Comparison of ENCODE assay signal across 10 cellular contexts in the genomic region with DNA sequence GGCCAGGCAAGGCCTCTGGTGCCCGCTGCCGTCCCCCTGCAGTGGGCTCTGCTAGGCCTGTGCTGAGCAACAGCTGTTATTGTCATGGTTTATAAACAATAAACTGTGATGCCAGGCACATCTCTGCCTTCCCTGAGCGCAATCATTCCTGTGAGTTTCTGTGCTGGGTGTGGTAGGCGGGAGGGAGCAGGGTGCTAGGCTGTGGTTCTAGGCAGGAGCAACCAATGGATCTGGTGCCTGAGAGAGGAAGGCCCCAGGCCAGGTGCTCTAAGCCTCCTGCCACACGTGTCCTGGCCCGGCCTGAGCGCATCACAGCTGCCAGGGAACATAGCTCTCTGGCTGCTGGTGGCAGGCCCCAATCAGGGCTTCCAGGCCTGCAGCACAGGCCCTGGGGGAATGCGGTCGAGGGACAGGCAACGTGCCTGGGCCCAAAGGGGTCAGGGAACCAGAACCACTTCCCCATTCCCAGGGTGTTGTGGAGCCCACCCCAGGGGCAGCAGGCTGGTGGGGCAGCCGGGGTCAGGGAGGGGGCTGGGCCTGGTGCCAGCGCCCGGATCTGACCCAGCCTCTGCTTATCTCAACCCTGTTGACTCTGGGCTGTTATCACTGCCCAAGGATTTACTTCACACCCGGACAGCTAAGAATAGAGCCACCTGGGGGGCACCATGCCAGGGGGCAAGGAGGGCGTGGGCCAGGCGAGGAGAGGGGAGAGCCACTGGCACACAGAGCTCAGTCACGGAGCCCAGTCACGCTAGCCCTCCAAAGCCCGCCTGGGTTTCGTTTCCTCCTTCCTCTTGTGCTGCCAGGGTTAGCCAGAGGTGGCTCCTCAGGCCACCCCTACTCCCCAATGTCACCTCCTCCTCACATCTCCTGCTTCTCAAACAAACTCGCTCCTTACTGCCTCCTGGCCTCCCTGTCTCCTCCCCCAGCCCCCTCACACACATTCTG. TPM values are rescaled to one million over a fixed set of nuclear protein-coding genes. Genes with fewer than 3 reads are reported as not detected.
DNase-seq lines count a peak whose midpoint lies in the region; ATAC-seq, FAIRE-seq and TF ChIP-seq lines count a peak whose summit lies in the region.
"Had no signal": no experiment of that assay in that cellular context is flagged by ENCODE, and none has a peak within 500 bp of the region (broad histone marks: within the 10 kb centered on the region; RNA-seq: fewer than 3 reads in every experiment).

No MANE protein-coding gene starts in this region.

- TF ChIP-seq CTCF in K562 (IDR thresholded peaks at IDR 0.05 in 2 of 3, conservative IDR thresholded peaks at IDR 0.05 in 1 of 3; ENCODE audit: insufficient read depth in 2 of 3, low read depth in 1 of 3, low read length in 3 of 3) = no peak
- TF ChIP-seq CTCF in progenitor cell of endocrine pancreas (IDR thresholded peaks at IDR 0.05; ENCODE audit: unreplicated experiment) = no peak

- no peak overlapping the region for H3K27ac ChIP-seq in K562 (ENCODE audit: extremely low read depth, low read depth, low read length)
- no peak overlapping the region for H3K27ac ChIP-seq in effector memory CD4-positive, alpha-beta T cell (ENCODE audit: insufficient read depth, low read length, poor library complexity, severe bottlenecking)
- H3K27ac ChIP-seq: thoracic aorta had no signal

- H3K4me2 ChIP-seq in K562 (ENCODE audit: insufficient read depth, low read length) = no peak overlapping the region

- H3K27me3 ChIP-seq in K562 (ENCODE audit: control insufficient read depth in 2 of 2, insufficient read depth in 2 of 2, low read length in 2 of 2) = no peaks in the 10 kb centered on the region
- H3K27me3 ChIP-seq in effector memory CD4-positive, alpha-beta T cell (replicated peaks; ENCODE audit: control insufficient read depth, insufficient read depth, low read length, poor library complexity, severe bottlenecking) = no peaks in the 10 kb centered on the region

- intact Hi-C loops in K562 (cut with micrococcal nuclease) = no loop called here

- in situ Hi-C loops in K562 (cut with MboI) = no loop called here

- no peak for TF ChIP-seq POLR2A in K562 (conservative IDR thresholded peaks at IDR 0.05)

- POLR2A ChIA-PET in K562 (lab: Yijun Ruan, JAX) = interaction anchor here (1.2 to 1.5 kb wide), 2 partner anchors 8 kb away, joined by 5 to 6 read pairs; no protein-coding TSS in a partner anchor

- H3K4me3 Mint-ChIP-seq in progenitor cell of endocrine pancreas (ENCODE audit: low read depth) = no peak overlapping the region

- no peak overlapping the region for H3K4me3 ChIP-seq in K562
- H3K4me3 ChIP-seq in effector memory CD4-positive, alpha-beta T cell (ENCODE audit: insufficient read depth, low read depth, low read length, poor library complexity, severe bottlenecking) = no peak overlapping the region
- H3K4me3 ChIP-seq: thoracic aorta had no signal

- H3K4me1 Mint-ChIP-seq in progenitor cell of endocrine pancreas (ENCODE audit: low read depth) = peaks cover 32% of the 10 kb centered on the region

- no peaks in the 10 kb centered on the region for H3K79me2 ChIP-seq in K562 (ENCODE audit: control insufficient read depth, insufficient read depth, low read length)

- CTCF ChIA-PET in K562 (lab: Yijun Ruan, JAX; ENCODE audit: low intra/inter-chr PET ratio) = interaction anchor here (0.6 kb wide), 1 partner anchor 1175 kb away, joined by 3 read pairs; no protein-coding TSS in a partner anchor

- H3K9me1 ChIP-seq in K562 (ENCODE audit: control insufficient read depth, insufficient read depth, low read length) = no peaks in the 10 kb centered on the region

- H3K9me3 Mint-ChIP-seq in progenitor cell of endocrine pancreas (ENCODE audit: low read depth) = no peaks in the 10 kb centered on the region

- FAIRE-seq in GM19239 (lab: Jason Lieb, UNC) = peak; percentile 89
- no peak for FAIRE-seq in K562 (lab: Jason Lieb, UNC)
- FAIRE-seq: keratinocyte had no signal

- ATAC-seq in HG03442 (IDR thresholded peaks at IDR 0.05; ENCODE audit: unreplicated experiment) (peak; percentile 80), K562 (peak; percentile 48), HG02870 (IDR thresholded peaks at IDR 0.05; ENCODE audit: unreplicated experiment) (no peak)

- H3K9me3 ChIP-seq in K562 (replicated peaks; ENCODE audit: control insufficient read depth, insufficient read depth, low read depth, low read length) = no peaks in the 10 kb centered on the region
- no peaks in the 10 kb centered on the region for H3K9me3 ChIP-seq in effector memory CD4-positive, alpha-beta T cell (ENCODE audit: control insufficient read depth, low read length)
- H3K9me3 ChIP-seq: thoracic aorta had no signal

- BruUV-seq in K562 (replicated peaks; lab: Mats Ljungman, UMichigan) = no TSS peak

- no peak for TF ChIP-seq EP300 in K562 (IDR thresholded peaks at IDR 0.05; ENCODE audit: low read length)

- H3K36me3 ChIP-seq in K562 (ENCODE audit: control insufficient read depth, insufficient read depth, low read length) = no peaks in the 10 kb centered on the region
- H3K36me3 ChIP-seq in effector memory CD4-positive, alpha-beta T cell (ENCODE audit: control insufficient read depth, insufficient read depth, low read length) = peaks cover 14% of the 10 kb centered on the region
- H3K36me3 ChIP-seq: thoracic aorta had no signal

- no peak for TF ChIP-seq RAD21 in K562 (CRISPR knock-in tag; conservative IDR thresholded peaks at IDR 0.05 in 1 of 2, IDR thresholded peaks at IDR 0.05 in 1 of 2)

- peaks cover 0 to 33% of the 10 kb centered on the region in 2 experiments; a peak in 3 of 5 replicates for H3K4me1 ChIP-seq in K562 (replicated peaks in 1 of 2; ENCODE audit: control insufficient read depth in 2 of 2, insufficient read depth in 2 of 2, low read length in 2 of 2)
- H3K4me1 ChIP-seq in effector memory CD4-positive, alpha-beta T cell (ENCODE audit: control insufficient read depth, insufficient read depth, low read length, poor library complexity, severe bottlenecking) = no peaks in the 10 kb centered on the region

- H3K27me3 Mint-ChIP-seq in progenitor cell of endocrine pancreas = no peaks in the 10 kb centered on the region

- no peaks in the 10 kb centered on the region for H4K20me1 ChIP-seq in K562 (replicated peaks; ENCODE audit: control insufficient read depth, insufficient read depth, low read length)

- peak; percentile 68 for DNase-seq in CMK (ENCODE audit: low read depth)
- peak; percentile 98 for DNase-seq in GM19239 (ENCODE audit: insufficient read length, low spot score)
- DNase-seq in K562 (ENCODE audit: extremely low read depth in 1 of 4, low spot score in 3 of 4) = peak in 1 of 4 experiments; percentile 25
- no peak for DNase-seq in progenitor cell of endocrine pancreas (ENCODE audit: low spot score, unreplicated experiment)
- DNase-seq in effector memory CD4-positive, alpha-beta T cell = no peak
- no peak for DNase-seq in glomerular visceral epithelial cell (ENCODE audit: extremely low spot score)

- H3K36me3 Mint-ChIP-seq in progenitor cell of endocrine pancreas (ENCODE audit: insufficient read depth) = peaks cover 15% of the 10 kb centered on the region

- peak overlapping the region in 1 of 2 experiments; percentile 33; a peak in 2 of 4 replicates for H3K9ac ChIP-seq in K562 (ENCODE audit: insufficient read depth in 1 of 2, low read depth in 2 of 2, low read length in 2 of 2)

- H2AFZ ChIP-seq in K562 (ENCODE audit: low read depth, low read length) = no peak overlapping the region

- peak overlapping the region; percentile 93 for H3K27ac Mint-ChIP-seq in progenitor cell of endocrine pancreas

- 67% methylated on average over 16 of the region's 21 CpGs for WGBS in K562 (ENCODE audit: insufficient coverage, low coverage, missing lambda C conversion rate)

RNA-seq across cellular contexts. Expression of a gene that starts 11.5 kb away (rescaled TPM):
- 0.95 and 1.8 TPM in 2 replicates for total RNA-seq in K562 (2011; cell fraction: chromatin; rRNA removed; ENCODE audit: low replicate concordance)
- total RNA-seq in K562 (2011; cell fraction: nucleolus; rRNA removed) = 0.67 and 0.92 TPM in 2 replicates
- 0.66 and 1.1 TPM in 2 replicates for total RNA-seq in K562 (2011; cell fraction: nucleoplasm; rRNA removed)
- total RNA-seq in K562 (2014; rRNA removed) = 0.04 and 0.05 TPM in 2 replicates
- total RNA-seq in K562 (2014; rRNA removed; fragmentation: Illumina TruSeq; extraction: Trizol) = not detected in 2 replicates
- 0.14 TPM in 1 of 2 replicates, not detected in the other for total RNA-seq in K562 (2015; rRNA removed; fragmentation: Illumina TruSeq; extraction: Trizol)
- total RNA-seq in K562 (2021) = 0.22 and 0.60 TPM in 2 replicates
- polyA plus RNA-seq in K562 (2011; rRNA removed) = 0.08 and 0.12 TPM in 2 replicates
- 0.13 and 0.18 TPM in 2 replicates for polyA plus RNA-seq in K562 (2011; cell fraction: cytosol; rRNA removed)
- polyA plus RNA-seq in K562 (2011; cell fraction: nucleus; rRNA removed) = 0.59 and 0.64 TPM in 2 replicates
- polyA plus RNA-seq in K562 (2012) = 0.16 and 0.29 TPM in 2 replicates
- polyA plus RNA-seq in K562 (2014; fragmentation: Illumina TruSeq; extraction: Trizol) = 0.15 and 0.18 TPM in 2 replicates
- not detected for polyA plus RNA-seq in K562 (2014; fragmentation: Nextera tagmentation; extraction: Ambion mirVana)
- polyA plus RNA-seq in K562 (2014; rRNA removed) = 0.11 and 0.41 TPM in 2 replicates
- polyA minus RNA-seq in K562 (2011; rRNA and poly(A)+ RNA removed) = 0.09 TPM in 1 of 2 replicates, not detected in the other
- not detected in 2 replicates for polyA minus RNA-seq in K562 (2011; cell fraction: cytosol; rRNA and poly(A)+ RNA removed)
- polyA minus RNA-seq in K562 (2011; cell fraction: nucleus; rRNA and poly(A)+ RNA removed) = 0.13 TPM in 1 of 2 replicates, not detected in the other
- total RNA-seq in progenitor cell of endocrine pancreas = 21.1 and 25.7 TPM in 2 replicates

RNA-seq across cellular contexts. Expression of a gene that starts 12.0 kb away (rescaled TPM):
- 114 and 195 TPM in 2 replicates for total RNA-seq in K562 (2011; cell fraction: chromatin; rRNA removed; ENCODE audit: low replicate concordance)
- total RNA-seq in K562 (2011; cell fraction: nucleolus; rRNA removed) = 338 and 376 TPM in 2 replicates
- 298 TPM in 2 replicates for total RNA-seq in K562 (2011; cell fraction: nucleoplasm; rRNA removed)
- total RNA-seq in K562 (2014; rRNA removed) (211 and 255 TPM in 2 replicates), K562 (2014; rRNA removed; fragmentation: Illumina TruSeq; extraction: Trizol) (226 and 244 TPM in 2 replicates), K562 (2015; rRNA removed; fragmentation: Illumina TruSeq; extraction: Trizol) (290 and 294 TPM in 2 replicates), K562 (2021) (243 and 253 TPM in 2 replicates), progenitor cell of endocrine pancreas (146 and 149 TPM in 2 replicates)
- polyA plus RNA-seq in K562 (2011; rRNA removed) (129 and 178 TPM in 2 replicates), K562 (2014; fragmentation: Illumina TruSeq; extraction: Trizol) (418 and 443 TPM in 2 replicates), K562 (2014; fragmentation: Nextera tagmentation; extraction: Ambion mirVana) (100 to 1,000 TPM; 429 to 436 TPM), K562 (2014; rRNA removed) (126 and 196 TPM in 2 replicates)
- 462 and 551 TPM in 2 replicates for polyA plus RNA-seq in K562 (2011; cell fraction: cytosol; rRNA removed)
- polyA plus RNA-seq in K562 (2011; cell fraction: nucleus; rRNA removed) = 206 and 232 TPM in 2 replicates
- 327 and 494 TPM in 2 replicates for polyA plus RNA-seq in K562 (2012)
- 153 and 212 TPM in 2 replicates for polyA minus RNA-seq in K562 (2011; rRNA and poly(A)+ RNA removed)
- 167 and 266 TPM in 2 replicates for polyA minus RNA-seq in K562 (2011; cell fraction: cytosol; rRNA and poly(A)+ RNA removed)
- 51.4 and 83.0 TPM in 2 replicates for polyA minus RNA-seq in K562 (2011; cell fraction: nucleus; rRNA and poly(A)+ RNA removed)

RNA-seq across cellular contexts. Expression of a gene that starts 22.6 kb away (rescaled TPM):
- 41.1 and 69.3 TPM in 2 replicates for total RNA-seq in K562 (2011; cell fraction: chromatin; rRNA removed; ENCODE audit: low replicate concordance)
- total RNA-seq in K562 (2011; cell fraction: nucleolus; rRNA removed) = 30.0 and 35.2 TPM in 2 replicates
- 23.9 and 24.2 TPM in 2 replicates for total RNA-seq in K562 (2011; cell fraction: nucleoplasm; rRNA removed)
- 2.5 and 3.2 TPM in 2 replicates for total RNA-seq in K562 (2014; rRNA removed)
- 2.0 and 2.4 TPM in 2 replicates for total RNA-seq in K562 (2014; rRNA removed; fragmentation: Illumina TruSeq; extraction: Trizol)
- 3.1 and 3.4 TPM in 2 replicates for total RNA-seq in K562 (2015; rRNA removed; fragmentation: Illumina TruSeq; extraction: Trizol)
- 3.3 and 5.0 TPM in 2 replicates for total RNA-seq in K562 (2021)
- polyA plus RNA-seq in K562 (2011; rRNA removed) = 5.8 and 6.8 TPM in 2 replicates
- polyA plus RNA-seq in K562 (2011; cell fraction: cytosol; rRNA removed) = 4.3 and 5.3 TPM in 2 replicates
- polyA plus RNA-seq in K562 (2011; cell fraction: nucleus; rRNA removed) = 48.2 and 56.8 TPM in 2 replicates
- 6.7 and 14.3 TPM in 2 replicates for polyA plus RNA-seq in K562 (2012)
- polyA plus RNA-seq in K562 (2014; fragmentation: Illumina TruSeq; extraction: Trizol) = 2.5 and 3.2 TPM in 2 replicates
- polyA plus RNA-seq in K562 (2014; fragmentation: Nextera tagmentation; extraction: Ambion mirVana) = under 1 TPM; 0.59 to 0.89 TPM
- 6.6 and 8.3 TPM in 2 replicates for polyA plus RNA-seq in K562 (2014; rRNA removed)
- polyA minus RNA-seq in K562 (2011; rRNA and poly(A)+ RNA removed) = 4.6 TPM in 2 replicates
- polyA minus RNA-seq in K562 (2011; cell fraction: cytosol; rRNA and poly(A)+ RNA removed) = 2.0 and 2.3 TPM in 2 replicates
- 7.3 and 8.8 TPM in 2 replicates for polyA minus RNA-seq in K562 (2011; cell fraction: nucleus; rRNA and poly(A)+ RNA removed)
- total RNA-seq in progenitor cell of endocrine pancreas = 46.0 and 52.2 TPM in 2 replicates

RNA-seq across cellular contexts. Expression of a gene that starts 23.4 kb away (rescaled TPM):
- 16.6 and 32.2 TPM in 2 replicates for total RNA-seq in K562 (2011; cell fraction: chromatin; rRNA removed; ENCODE audit: low replicate concordance)
- 41.9 and 55.9 TPM in 2 replicates for total RNA-seq in K562 (2011; cell fraction: nucleolus; rRNA removed)
- 26.1 and 28.5 TPM in 2 replicates for total RNA-seq in K562 (2011; cell fraction: nucleoplasm; rRNA removed)
- total RNA-seq in K562 (2014; rRNA removed) = 98.4 and 165 TPM in 2 replicates
- total RNA-seq in K562 (2014; rRNA removed; fragmentation: Illumina TruSeq; extraction: Trizol) = 37.3 and 44.6 TPM in 2 replicates
- total RNA-seq in K562 (2015; rRNA removed; fragmentation: Illumina TruSeq; extraction: Trizol) = 65.1 and 66.9 TPM in 2 replicates
- total RNA-seq in K562 (2021) = 73.8 and 83.3 TPM in 2 replicates
- 65.8 and 73.3 TPM in 2 replicates for polyA plus RNA-seq in K562 (2011; rRNA removed)
- polyA plus RNA-seq in K562 (2011; cell fraction: cytosol; rRNA removed) = 102 and 177 TPM in 2 replicates
- 65.2 and 88.3 TPM in 2 replicates for polyA plus RNA-seq in K562 (2011; cell fraction: nucleus; rRNA removed)
- 79.8 and 86.4 TPM in 2 replicates for polyA plus RNA-seq in K562 (2012)
- 80.0 and 88.4 TPM in 2 replicates for polyA plus RNA-seq in K562 (2014; fragmentation: Illumina TruSeq; extraction: Trizol)
- polyA plus RNA-seq in K562 (2014; fragmentation: Nextera tagmentation; extraction: Ambion mirVana) = 10 to 100 TPM; 29.1 to 66.3 TPM
- 83.5 and 90.5 TPM in 2 replicates for polyA plus RNA-seq in K562 (2014; rRNA removed)
- polyA minus RNA-seq in K562 (2011; rRNA and poly(A)+ RNA removed) = 25.2 and 38.9 TPM in 2 replicates
- 35.6 and 41.5 TPM in 2 replicates for polyA minus RNA-seq in K562 (2011; cell fraction: cytosol; rRNA and poly(A)+ RNA removed)
- 26.3 and 28.4 TPM in 2 replicates for polyA minus RNA-seq in K562 (2011; cell fraction: nucleus; rRNA and poly(A)+ RNA removed)
- total RNA-seq in progenitor cell of endocrine pancreas = 38.1 and 38.7 TPM in 2 replicates

RNA-seq across cellular contexts. Expression of a gene that starts 44.8 kb away (rescaled TPM):
- total RNA-seq in K562 (2011; cell fraction: chromatin; rRNA removed; ENCODE audit: low replicate concordance) = 7.1 and 27.9 TPM in 2 replicates
- total RNA-seq in K562 (2011; cell fraction: nucleolus; rRNA removed) = 73.0 and 77.4 TPM in 2 replicates
- 47.4 and 60.5 TPM in 2 replicates for total RNA-seq in K562 (2011; cell fraction: nucleoplasm; rRNA removed)
- 41.3 and 45.1 TPM in 2 replicates for total RNA-seq in K562 (2014; rRNA removed)
- total RNA-seq in K562 (2014; rRNA removed; fragmentation: Illumina TruSeq; extraction: Trizol) = 1.8 and 3.7 TPM in 2 replicates
- 34.2 and 40.0 TPM in 2 replicates for total RNA-seq in K562 (2015; rRNA removed; fragmentation: Illumina TruSeq; extraction: Trizol)
- 92.1 and 94.2 TPM in 2 replicates for total RNA-seq in K562 (2021)
- 27.1 and 62.3 TPM in 2 replicates for polyA plus RNA-seq in K562 (2011; rRNA removed)
- polyA plus RNA-seq in K562 (2011; cell fraction: cytosol; rRNA removed) = 209 and 283 TPM in 2 replicates
- polyA plus RNA-seq in K562 (2011; cell fraction: nucleus; rRNA removed) = 63.1 and 75.1 TPM in 2 replicates
- 123 and 131 TPM in 2 replicates for polyA plus RNA-seq in K562 (2012)
- 8.6 and 59.7 TPM in 2 replicates for polyA plus RNA-seq in K562 (2014; fragmentation: Illumina TruSeq; extraction: Trizol)
- polyA plus RNA-seq in K562 (2014; fragmentation: Nextera tagmentation; extraction: Ambion mirVana) = 10 to 100 TPM; 12.6 to 36.4 TPM
- 120 and 141 TPM in 2 replicates for polyA plus RNA-seq in K562 (2014; rRNA removed)
- 6.0 and 10.0 TPM in 2 replicates for polyA minus RNA-seq in K562 (2011; rRNA and poly(A)+ RNA removed)
- 11.5 and 13.6 TPM in 2 replicates for polyA minus RNA-seq in K562 (2011; cell fraction: cytosol; rRNA and poly(A)+ RNA removed)
- polyA minus RNA-seq in K562 (2011; cell fraction: nucleus; rRNA and poly(A)+ RNA removed) = 12.2 and 13.9 TPM in 2 replicates
- 45.6 and 49.3 TPM in 2 replicates for total RNA-seq in progenitor cell of endocrine pancreas

Comparison
In these comparisons a context has a peak if more than half of its experiments do, and no peak if none do; other contexts are left out.
1. DNase-seq: peak in CMK (single experiment) and GM19239 (single experiment); none in progenitor cell of endocrine pancreas (single experiment), effector memory CD4-positive, alpha-beta T cell (0 of 3) and glomerular visceral epithelial cell (single experiment).